In genomic region chr10:7666253-7667023, GRCh38 we compare ENCODE assay signal across 9 cellular contexts. TPM values are rescaled to one million over a fixed set of nuclear protein-coding genes. Genes with fewer than 3 reads are reported as not detected.
DNase-seq lines count a peak whose midpoint lies in the region; ATAC-seq and TF ChIP-seq lines count a peak whose summit lies in the region.
"Had no signal": no experiment of that assay in that cellular context is flagged by ENCODE, and none has a peak within 500 bp of the region (broad histone marks: within the 10 kb centered on the region; RNA-seq: fewer than 3 reads in every experiment).

Gene ITIH5, minus strand, starts transcription at chr10:7666966. Its CDS starts 74 bp downstream, at chr10:7666892.

- no peak for ATAC-seq in HG03095 (IDR thresholded peaks at IDR 0.05; ENCODE audit: unreplicated experiment)
- ATAC-seq in HG03354 (IDR thresholded peaks at IDR 0.05; ENCODE audit: poor library complexity, severe bottlenecking, unreplicated experiment): no peak

- no peaks in the 10 kb centered on the region for H3K9me3 Mint-ChIP-seq in mesothelial cell of epicardium
- no peaks in the 10 kb centered on the region for H3K9me3 Mint-ChIP-seq in type B pancreatic cell

- H3K36me3 Mint-ChIP-seq in mesothelial cell of epicardium (no peaks in the 10 kb centered on the region), type B pancreatic cell (no peaks in the 10 kb centered on the region)

- DNase-seq in activated CD4-positive, alpha-beta T cell treated with anti-CD3 and anti-CD28 coated beads for 48 hours: peak; percentile 7
- no peak for DNase-seq in activated CD4-positive, alpha-beta T cell treated with anti-CD3 and anti-CD28 coated beads for 1 hour
- DNase-seq in ecto neural progenitor cell (ENCODE audit: low spot score) (peak; percentile 68), mesothelial cell of epicardium (ENCODE audit: low spot score in 2 of 2, unreplicated experiment in 2 of 2) (peak in 1 of 2 experiments; percentile 23), type B pancreatic cell (ENCODE audit: extremely low spot score, unreplicated experiment) (no peak), NCI-H2081 (lab: John Stamatoyannopoulos, UW) (no peak)
- DNase-seq: AML-193 had no signal

- H3K27ac Mint-ChIP-seq in mesothelial cell of epicardium (peak within 1 kb of the TSS; percentile 43), type B pancreatic cell (peak within 1 kb of the TSS; percentile 78)

- H3K27me3 Mint-ChIP-seq in mesothelial cell of epicardium (ENCODE audit: low read depth): peaks cover 52% of the 10 kb centered on the region
- peaks cover 47% of the 10 kb centered on the region for H3K27me3 Mint-ChIP-seq in type B pancreatic cell

- H3K4me1 Mint-ChIP-seq in mesothelial cell of epicardium: peaks cover 22% of the 10 kb centered on the region
- peaks cover 23% of the 10 kb centered on the region for H3K4me1 Mint-ChIP-seq in type B pancreatic cell (ENCODE audit: unreplicated experiment)

- H3K4me3 Mint-ChIP-seq in mesothelial cell of epicardium: peak within 1 kb of the TSS; percentile 74
- H3K4me3 Mint-ChIP-seq in type B pancreatic cell: peak within 1 kb of the TSS; percentile 92

- TF ChIP-seq CTCF in mesothelial cell of epicardium (IDR thresholded peaks at IDR 0.05; ENCODE audit: unreplicated experiment) (no peak), type B pancreatic cell (conservative IDR thresholded peaks at IDR 0.05) (no peak)

RNA-seq across cellular contexts. Expression of gene ITIH5, which starts in this region (rescaled TPM):
- total RNA-seq in mesothelial cell of epicardium (17.2 to 21.0 TPM (median 20.9 TPM) in 3 replicates), type B pancreatic cell (ENCODE audit: low replicate concordance) (34.0 and 37.3 TPM in 2 replicates)

Comparison
In these comparisons a context has a peak if more than half of its experiments do, and no peak if none do; other contexts are left out.
1. DNase-seq: peak in activated CD4-positive, alpha-beta T cell treated with anti-CD3 and anti-CD28 coated beads for 48 hours (single experiment) and ecto neural progenitor cell (single experiment); none in activated CD4-positive, alpha-beta T cell treated with anti-CD3 and anti-CD28 coated beads for 1 hour (single experiment), type B pancreatic cell (single experiment) and NCI-H2081 (0 of 2).